In the genomic region with DNA sequence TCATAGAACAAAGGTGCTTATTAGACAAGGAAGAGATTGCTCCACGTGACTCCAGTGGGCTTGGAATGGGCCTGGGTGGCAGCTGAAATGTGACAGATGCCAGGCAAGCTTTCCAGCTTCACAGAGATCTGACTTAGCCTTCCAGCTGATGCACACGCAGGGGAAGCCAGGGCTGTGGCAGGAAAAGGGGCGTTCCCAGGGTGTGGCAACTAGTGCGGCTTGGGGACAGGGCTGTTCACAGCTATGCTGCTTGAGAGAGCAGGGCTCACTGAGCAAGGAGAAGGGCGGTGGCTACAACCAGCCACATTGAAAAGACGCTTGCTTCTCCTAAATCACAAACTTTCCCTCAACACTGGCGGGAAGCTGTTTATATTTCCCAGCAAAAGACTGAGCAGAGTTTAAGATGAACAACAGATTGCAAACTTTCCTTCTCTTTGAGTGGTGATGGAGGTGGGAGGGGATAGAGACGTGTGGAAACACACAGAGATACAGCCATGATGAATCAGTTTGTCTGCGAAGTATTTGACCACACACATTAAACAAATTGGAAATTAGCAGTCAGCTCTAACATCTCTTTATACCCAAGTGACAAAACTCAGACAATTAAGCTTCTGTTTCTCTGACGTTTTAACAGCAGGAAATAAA, we compare ENCODE assay signal across 8 cellular contexts.
A peak's percentile ranks its signal among the peaks of the same experiment; 100 is the strongest.
DNase-seq lines count a peak whose midpoint lies in the region; ATAC-seq, FAIRE-seq and TF ChIP-seq lines count a peak whose summit lies in the region.

No MANE protein-coding gene starts in this region.

- peak; percentile 65 for ATAC-seq in upper lobe of right lung
- no peak for ATAC-seq in GM19397 (IDR thresholded peaks at IDR 0.05; ENCODE audit: unreplicated experiment)

- no peak for TF ChIP-seq POLR2A in esophagus muscularis mucosa (IDR thresholded peaks at IDR 0.05; ENCODE audit: low read depth)

- no peaks in the 10 kb centered on the region for H3K36me3 ChIP-seq in BJ (ENCODE audit: control insufficient read depth, insufficient read depth, low read length)
- no peaks in the 10 kb centered on the region for H3K36me3 ChIP-seq in upper lobe of right lung
- H3K36me3 ChIP-seq in esophagus muscularis mucosa = no peaks in the 10 kb centered on the region

- POLR2A ChIA-PET in BJ (lab: Charles Lee) = interaction anchor here (0.5 to 0.7 kb wide), 2 partner anchors 21 to 177 kb away, joined by 3 to 4 read pairs; no protein-coding TSS in a partner anchor

- H3K27ac ChIP-seq in upper lobe of right lung (no peak overlapping the region), esophagus muscularis mucosa (replicated peaks in 1 of 4) (no peak overlapping the region)

- CTCF ChIA-PET in BJ (lab: Yijun Ruan, JAX) = interaction anchor here (0.7 kb wide), 1 partner anchor 83 kb away, joined by 3 read pairs; no protein-coding TSS in a partner anchor

- TF ChIP-seq CTCF in BJ (IDR thresholded peaks at IDR 0.05; ENCODE audit: insufficient read depth, low read depth, low read length) (no peak), upper lobe of right lung (IDR thresholded peaks at IDR 0.05) (no peak), esophagus muscularis mucosa (IDR thresholded peaks at IDR 0.05) (no peak)

- no peak for FAIRE-seq in RCC 7860 (lab: Jason Lieb, UNC)

- no peaks in the 10 kb centered on the region; the same call in 1 of the 2 replicates for H3K27me3 ChIP-seq in BJ (ENCODE audit: control insufficient read depth, insufficient read depth, low read length)
- H3K27me3 ChIP-seq in upper lobe of right lung = no peaks in the 10 kb centered on the region
- H3K27me3 ChIP-seq in esophagus muscularis mucosa = no peaks in the 10 kb centered on the region

- H3K9me3 ChIP-seq in upper lobe of right lung = no peaks in the 10 kb centered on the region
- no peaks in the 10 kb centered on the region for H3K9me3 ChIP-seq in esophagus muscularis mucosa

- H3K4me3 ChIP-seq in BJ (ENCODE audit: low read depth, low read length) (no peak overlapping the region), upper lobe of right lung (no peak overlapping the region), esophagus muscularis mucosa (no peak overlapping the region)

- H3K4me1 ChIP-seq in upper lobe of right lung (peaks cover 5% of the 10 kb centered on the region), esophagus muscularis mucosa (peaks cover 13 to 38% (median 26%) of the 10 kb centered on the region in 4 donors)

- TF ChIP-seq EP300 in esophagus muscularis mucosa (IDR thresholded peaks at IDR 0.05) = no peak

- intact Hi-C loops in upper lobe of right lung (cut with DNase I) = no loop called here
- intact Hi-C loops in esophagus muscularis mucosa (cut with DNase I) = no loop called here

- 66% methylated on average over 10 of the region's 10 CpGs for WGBS in esophagus muscularis mucosa

- peak; percentile 31 for DNase-seq in BJ (ENCODE audit: low read depth)
- peak; percentile 21 for DNase-seq in RCC 7860 (ENCODE audit: low spot score)
- peak; percentile 89 for DNase-seq in amniotic epithelial cell (ENCODE audit: low read depth)
- DNase-seq in mesenteric fat pad (ENCODE audit: low spot score) = peak; percentile 83
- DNase-seq in upper lobe of right lung = peak; percentile 63
- DNase-seq in NCI-H2081 treated with DMSO at 0.1 percent for 48 hours (lab: John Stamatoyannopoulos, UW) = no peak
- DNase-seq in esophagus muscularis mucosa (ENCODE audit: extremely low spot score) = no peak

Comparison
In these comparisons a context has a peak if more than half of its experiments do, and no peak if none do; other contexts are left out.
1. DNase-seq: peak in BJ (single experiment), RCC 7860 (single experiment), amniotic epithelial cell (single experiment), mesenteric fat pad (single experiment) and upper lobe of right lung (single experiment); none in NCI-H2081 treated with DMSO at 0.1 percent for 48 hours (single experiment) and esophagus muscularis mucosa (single experiment).